36 cellular contexts compared by ENCODE assay signal in genomic region chr1:37622131-37622530, GRCh38. TPM values are rescaled to one million over a fixed set of nuclear protein-coding genes. Genes with fewer than 3 reads are reported as not detected.
A peak's percentile ranks its signal among the peaks of the same experiment; 100 is the strongest.
DNase-seq lines count a peak whose midpoint lies in the region; ATAC-seq, FAIRE-seq and TF ChIP-seq lines count a peak whose summit lies in the region.
"Had no signal": no experiment of that assay in that cellular context is flagged by ENCODE, and none has a peak within 500 bp of the region (broad histone marks: within the 10 kb centered on the region; RNA-seq: fewer than 3 reads in every experiment).

No MANE protein-coding gene starts in this region.

- H3K9ac ChIP-seq in KMS-11 (no peak overlapping the region), neural progenitor cell (no peak overlapping the region), kidney (ENCODE audit: low read length in 2 of 2) (no peak overlapping the region)
- H3K9ac ChIP-seq: GM23248 had no signal

- H3F3A ChIP-seq in neural progenitor cell (ENCODE audit: low read depth): no peaks in the 10 kb centered on the region

- POLR2A ChIA-PET in WTC11 (lab: Charles Lee): no interaction called here

- H3K4me1 Mint-ChIP-seq in WTC11 (no peaks in the 10 kb centered on the region), neural progenitor cell (peaks cover 22% of the 10 kb centered on the region)
- H3K4me1 Mint-ChIP-seq in activated T-helper 17 cell treated with anti-CD3 and anti-CD28 coated beads, Interleukin-2, amount 50 U/mL, for 72 hours: peaks cover 3% of the 10 kb centered on the region
- H3K4me1 Mint-ChIP-seq: activated CD4-positive, alpha-beta T cell treated with anti-CD3 and anti-CD28 coated beads, Interleukin-2, amount 10 ng/mL, durations not matched to agents 24 days and 14 days; CD8-positive, alpha-beta memory T cell; immature natural killer cell; T-cell had no signal

- H3K9me3 ChIP-seq in neural progenitor cell (ENCODE audit: low read depth) (no peaks in the 10 kb centered on the region), kidney (ENCODE audit: control insufficient read depth in 1 of 2, low read length in 2 of 2) (no peaks in the 10 kb centered on the region)
- H3K9me3 ChIP-seq: gastroesophageal sphincter, thoracic aorta had no signal

- H3K27me3 Mint-ChIP-seq in WTC11 (ENCODE audit: low read depth): peaks cover 22% of the 10 kb centered on the region
- peaks cover 12% of the 10 kb centered on the region for H3K27me3 Mint-ChIP-seq in neural progenitor cell (ENCODE audit: insufficient read depth, low read depth)
- H3K27me3 Mint-ChIP-seq in activated T-helper 17 cell treated with anti-CD3 and anti-CD28 coated beads, Interleukin-2, amount 50 U/mL, for 72 hours: peaks cover 35% of the 10 kb centered on the region

- H3K9me3 Mint-ChIP-seq in WTC11 (no peaks in the 10 kb centered on the region), neural progenitor cell (no peaks in the 10 kb centered on the region)
- H3K9me3 Mint-ChIP-seq in activated T-helper 17 cell treated with anti-CD3 and anti-CD28 coated beads, Interleukin-2, amount 50 U/mL, for 72 hours: no peaks in the 10 kb centered on the region
- H3K9me3 Mint-ChIP-seq: activated CD4-positive, alpha-beta T cell treated with anti-CD3 and anti-CD28 coated beads, Interleukin-2, amount 10 ng/mL, durations not matched to agents 24 days and 14 days; CD8-positive, alpha-beta memory T cell; immature natural killer cell; natural killer cell treated with Interleukin-12 subunit alpha and Interleukin-12 subunit beta and Interleukin-15 and Interleukin-18, amount 100 ng/mL, for 72 hours; T-cell had no signal

- ATAC-seq in WTC11: peak; percentile 86
- no peak for ATAC-seq in activated T-helper 17 cell treated with anti-CD3 and anti-CD28 coated beads, Interleukin-2, amount 50 U/mL, for 72 hours (replicated peaks)
- ATAC-seq: gastroesophageal sphincter; left colon; stimulated activated naive CD8-positive, alpha-beta T cell treated with anti-CD3 and anti-CD28 coated beads, Interleukin-15, Interleukin-2, amounts not matched to agents 100 U/mL and 50 U/mL, for 24 hours; T-cell had no signal

- H3K36me3 Mint-ChIP-seq in WTC11 (no peaks in the 10 kb centered on the region), neural progenitor cell (peaks cover 26% of the 10 kb centered on the region)
- no peaks in the 10 kb centered on the region for H3K36me3 Mint-ChIP-seq in activated T-helper 17 cell treated with anti-CD3 and anti-CD28 coated beads, Interleukin-2, amount 50 U/mL, for 72 hours (ENCODE audit: low read depth)
- H3K36me3 Mint-ChIP-seq: activated naive CD8-positive, alpha-beta T cell; CD8-positive, alpha-beta memory T cell; immature natural killer cell; natural killer cell treated with Interleukin-12 subunit alpha and Interleukin-12 subunit beta and Interleukin-15 and Interleukin-18, amount 100 ng/mL, for 72 hours; T-cell had no signal

- H2AFZ ChIP-seq in KMS-11 (ENCODE audit: low read depth) (no peak overlapping the region), neural progenitor cell (replicated peaks) (no peak overlapping the region)
- H2AFZ ChIP-seq: GM23248 had no signal

- no peaks in the 10 kb centered on the region for H3K36me3 ChIP-seq in KMS-11 (ENCODE audit: insufficient read depth)
- no peaks in the 10 kb centered on the region for H3K36me3 ChIP-seq in neural progenitor cell
- no peaks in the 10 kb centered on the region for H3K36me3 ChIP-seq in kidney (ENCODE audit: control insufficient read depth in 1 of 2, insufficient read depth in 2 of 2, low read length in 2 of 2)
- H3K36me3 ChIP-seq: gastroesophageal sphincter, thoracic aorta had no signal

- intact Hi-C loops in kidney (cut with DNase I): no loop called here

- CTCF ChIA-PET in WTC11 (lab: Charles Lee): interaction anchor here (0.7 to 2.1 kb wide), 19 partner anchors 10 to 237 kb away, joined by 3 to 15 read pairs (median 5); partner anchors contain the start of genes GNL2, MTF1 and RSPO1

- no peak overlapping the region for H3K27ac Mint-ChIP-seq in WTC11
- H3K27ac Mint-ChIP-seq in neural progenitor cell: no peak overlapping the region
- H3K27ac Mint-ChIP-seq in activated T-helper 17 cell treated with anti-CD3 and anti-CD28 coated beads, Interleukin-2, amount 50 U/mL, for 72 hours: no peak overlapping the region
- H3K27ac Mint-ChIP-seq: activated CD4-positive, alpha-beta T cell treated with anti-CD3 and anti-CD28 coated beads, Interleukin-2, amount 10 ng/mL, durations not matched to agents 24 days and 14 days; activated naive CD8-positive, alpha-beta T cell; CD8-positive, alpha-beta memory T cell; immature natural killer cell; natural killer cell treated with Interleukin-12 subunit alpha and Interleukin-12 subunit beta and Interleukin-15 and Interleukin-18, amount 100 ng/mL, for 72 hours; T-cell had no signal

- TF ChIP-seq CTCF in KMS-11 (conservative IDR thresholded peaks at IDR 0.05; ENCODE audit: low read depth, low read length): peak; percentile 17; the same call in 1 of the 2 replicates
- no peak for TF ChIP-seq CTCF in WTC11 (IDR thresholded peaks at IDR 0.05)
- peak; percentile 35 for TF ChIP-seq CTCF in neural progenitor cell (IDR thresholded peaks at IDR 0.05)
- no peak for TF ChIP-seq CTCF in kidney (IDR thresholded peaks at IDR 0.05; ENCODE audit: borderline replicate concordance, extremely low read depth, insufficient read depth)

- H3K4me3 ChIP-seq in KMS-11 (IDR thresholded peaks at IDR 0.05; ENCODE audit: insufficient read depth, low read depth, low read length) (no peak overlapping the region), neural progenitor cell (no peak overlapping the region), kidney (ENCODE audit: low read length in 2 of 2) (no peak overlapping the region)
- H3K4me3 ChIP-seq: gastroesophageal sphincter, GM23248, thoracic aorta had no signal

- H3K27ac ChIP-seq in KMS-11 (no peak overlapping the region), neural progenitor cell (no peak overlapping the region), kidney (ENCODE audit: low read depth in 2 of 2, low read length in 2 of 2) (no peak overlapping the region)
- H3K27ac ChIP-seq: gastroesophageal sphincter, GM23248, RWPE1, thoracic aorta had no signal

- H4K20me1 ChIP-seq in KMS-11 (ENCODE audit: insufficient read depth): no peaks in the 10 kb centered on the region
- no peaks in the 10 kb centered on the region for H4K20me1 ChIP-seq in neural progenitor cell (ENCODE audit: low read depth)

- H3K4me1 ChIP-seq in KMS-11 (ENCODE audit: low read depth, poor library complexity, severe bottlenecking) (peaks cover 2% of the 10 kb centered on the region), neural progenitor cell (peaks cover 7% of the 10 kb centered on the region), kidney (ENCODE audit: control insufficient read depth in 1 of 2, insufficient read depth in 1 of 2, low read depth in 1 of 2, low read length in 2 of 2) (no peaks in the 10 kb centered on the region)
- H3K4me1 ChIP-seq: gastroesophageal sphincter had no signal

- FAIRE-seq in kidney (lab: Jason Lieb, UNC): no peak
- FAIRE-seq: endothelial cell of umbilical vein had no signal

- peak; percentile 59 for DNase-seq in ELF-1 (ENCODE audit: low read depth, low spot score)
- peak; percentile 38 for DNase-seq in WTC11 (ENCODE audit: low spot score)
- DNase-seq in neural progenitor cell (ENCODE audit: low spot score): peak; percentile 26
- no peak for DNase-seq in kidney
- no peak for DNase-seq in NCI-H345 treated with DMSO at 0.1 percent for 48 hours (lab: John Stamatoyannopoulos, UW; ENCODE audit: unreplicated experiment)
- DNase-seq: activated CD4-positive, alpha-beta T cell treated with anti-CD3 and anti-CD28 coated beads, Interleukin-2, amount 10 ng/mL, durations not matched to agents 24 days and 14 days; activated effector memory CD4-positive, alpha-beta T cell treated with anti-CD3 and anti-CD28 coated beads, Interleukin-2, amount 50 U/mL, for 16 hours; activated T-cell treated with anti-CD3 and anti-CD28 coated beads, Interleukin-2, amount 50 U/mL, for 1 hour; CD8-positive, alpha-beta memory T cell; DMS153; GF-D8; immature natural killer cell; left colon; NCI-H1436; NCI-H2081 treated with DMSO at 0.1 percent for 48 hours; NCI-H345; NCI-H748 treated with DMSO at 0.1 percent for 48 hours; retina; stimulated activated naive CD8-positive, alpha-beta T cell treated with anti-CD3 and anti-CD28 coated beads, Interleukin-15, Interleukin-2, amounts not matched to agents 100 U/mL and 50 U/mL, for 24 hours; T-cell had no signal

- H3K4me2 ChIP-seq in KMS-11 (no peak overlapping the region), neural progenitor cell (no peak overlapping the region)

- no peaks in the 10 kb centered on the region for H3K79me2 ChIP-seq in KMS-11 (ENCODE audit: insufficient read depth, low read depth)
- no peaks in the 10 kb centered on the region for H3K79me2 ChIP-seq in neural progenitor cell (ENCODE audit: low read depth)

- peaks cover 30% of the 10 kb centered on the region for H3K27me3 ChIP-seq in KMS-11 (ENCODE audit: insufficient read depth, low read depth)
- peaks cover 99% of the 10 kb centered on the region for H3K27me3 ChIP-seq in neural progenitor cell

- H3K4me3 Mint-ChIP-seq in WTC11 (no peak overlapping the region), neural progenitor cell (no peak overlapping the region)
- no peak overlapping the region for H3K4me3 Mint-ChIP-seq in activated T-helper 17 cell treated with anti-CD3 and anti-CD28 coated beads, Interleukin-2, amount 50 U/mL, for 72 hours
- H3K4me3 Mint-ChIP-seq: activated CD4-positive, alpha-beta T cell treated with anti-CD3 and anti-CD28 coated beads, Interleukin-2, amount 10 ng/mL, durations not matched to agents 24 days and 14 days; activated naive CD8-positive, alpha-beta T cell; CD8-positive, alpha-beta memory T cell; immature natural killer cell; natural killer cell treated with Interleukin-12 subunit alpha and Interleukin-12 subunit beta and Interleukin-15 and Interleukin-18, amount 100 ng/mL, for 72 hours; T-cell had no signal

TF ChIP-seq in WTC11, 78 proteins besides CTCF, POLR2A, EP300 and RAD21 (continues in another document):
- TF ChIP-seq, protein P1, sequence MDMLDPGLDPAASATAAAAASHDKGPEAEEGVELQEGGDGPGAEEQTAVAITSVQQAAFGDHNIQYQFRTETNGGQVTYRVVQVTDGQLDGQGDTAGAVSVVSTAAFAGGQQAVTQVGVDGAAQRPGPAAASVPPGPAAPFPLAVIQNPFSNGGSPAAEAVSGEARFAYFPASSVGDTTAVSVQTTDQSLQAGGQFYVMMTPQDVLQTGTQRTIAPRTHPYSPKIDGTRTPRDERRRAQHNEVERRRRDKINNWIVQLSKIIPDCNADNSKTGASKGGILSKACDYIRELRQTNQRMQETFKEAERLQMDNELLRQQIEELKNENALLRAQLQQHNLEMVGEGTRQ (CRISPR knock-in tag; IDR thresholded peaks at IDR 0.05): peak; percentile 73

RNA-seq across cellular contexts. Expression of gene RSPO1, which starts 12.6 kb away (rescaled TPM):
- total RNA-seq in WTC11 (2021) (0.11 to 0.16 TPM (median 0.13 TPM) in 3 replicates), neural progenitor cell (ENCODE audit: low replicate concordance) (0.67 and 0.93 TPM in 2 replicates), kidney (0.19 TPM)
- 0.26 TPM for polyA plus RNA-seq in kidney (ENCODE audit: insufficient read depth, low read depth, low replicate concordance)
- not detected for total RNA-seq in activated T-helper 17 cell treated with anti-CD3 and anti-CD28 coated beads, Interleukin-2, amount 50 U/mL, for 72 hours
- total RNA-seq: activated CD4-positive, alpha-beta T cell treated with anti-CD3 and anti-CD28 coated beads, Interleukin-2, amount 10 ng/mL, durations not matched to agents 24 days and 14 days; CD8-positive, alpha-beta memory T cell; chondrocyte; endothelial cell of umbilical vein; HT1080; lung microvascular endothelial cell; MCF 10A; natural killer cell treated with Interleukin-12 subunit alpha and Interleukin-12 subunit beta and Interleukin-15 and Interleukin-18, amount 100 ng/mL, for 72 hours; SK-MEL-5; skeletal muscle tissue; T-cell had no signal
- polyA plus RNA-seq: AG04450; CD8-positive, alpha-beta memory T cell; endothelial cell of umbilical vein; GM23248; immature natural killer cell had no signal

RNA-seq across cellular contexts. Expression of gene GNL2, which starts 26.4 kb away (rescaled TPM):
- total RNA-seq in WTC11 (2021) (72.3 to 92.8 TPM (median 75.9 TPM) in 3 replicates), neural progenitor cell (ENCODE audit: low replicate concordance) (48.9 and 67.1 TPM in 2 replicates), kidney (35.9 TPM)
- polyA plus RNA-seq in kidney (ENCODE audit: insufficient read depth, low read depth, low replicate concordance): 36.7 TPM
- 10 to 100 TPM; 48.8 to 76.6 TPM for total RNA-seq in activated T-helper 17 cell treated with anti-CD3 and anti-CD28 coated beads, Interleukin-2, amount 50 U/mL, for 72 hours

Comparison
In these comparisons a context has a peak if more than half of its experiments do, and no peak if none do; other contexts are left out.
1. DNase-seq: peak in ELF-1 (single experiment), WTC11 (single experiment) and neural progenitor cell (single experiment); none in kidney (single experiment) and NCI-H345 treated with DMSO at 0.1 percent for 48 hours (single experiment).
2. CTCF ChIP-seq: peak in KMS-11 (single experiment) and neural progenitor cell (single experiment); none in WTC11 (single experiment) and kidney (single experiment).